In the genomic region with DNA sequence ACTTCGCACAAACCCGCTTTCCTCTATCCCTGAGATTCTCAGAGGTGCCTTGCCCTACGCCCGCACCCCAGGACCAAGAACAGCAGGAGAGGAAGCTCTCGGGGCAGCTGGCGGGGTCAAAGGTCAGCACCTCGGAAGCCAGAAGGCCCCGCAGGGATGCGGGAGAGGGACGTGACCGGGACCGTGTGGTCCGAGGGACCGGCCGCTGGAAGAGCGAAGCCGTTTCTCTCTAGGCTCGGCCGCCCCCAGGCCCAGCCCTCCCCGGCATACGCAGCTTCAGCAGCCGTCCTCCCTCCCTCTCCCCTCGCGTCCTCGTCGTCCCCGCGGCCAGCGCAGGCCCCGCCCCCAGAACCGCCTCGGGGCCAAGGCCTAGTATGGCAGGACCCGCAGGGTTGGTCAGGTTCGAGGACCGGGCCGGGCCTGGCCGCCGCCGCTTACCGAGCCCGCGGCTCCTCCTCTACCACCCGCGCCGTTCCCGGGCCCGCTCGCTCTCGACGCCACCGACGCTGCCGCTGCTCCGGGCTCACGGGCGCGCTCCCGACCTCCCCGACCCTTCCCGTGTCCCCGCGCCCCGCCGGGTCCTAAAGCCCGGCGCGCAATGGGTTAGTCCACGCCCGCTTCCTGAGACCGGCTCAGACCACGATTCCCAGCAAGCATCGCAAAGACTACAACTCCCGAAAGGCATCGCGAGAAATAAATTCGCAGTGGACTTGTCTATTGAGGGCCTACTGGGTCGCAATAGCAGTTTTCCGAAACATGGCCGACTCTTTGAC, we compare ENCODE assay signal across 1 cellular context.
TF ChIP-seq lines count a peak whose summit lies in the region.

A gene with protein sequence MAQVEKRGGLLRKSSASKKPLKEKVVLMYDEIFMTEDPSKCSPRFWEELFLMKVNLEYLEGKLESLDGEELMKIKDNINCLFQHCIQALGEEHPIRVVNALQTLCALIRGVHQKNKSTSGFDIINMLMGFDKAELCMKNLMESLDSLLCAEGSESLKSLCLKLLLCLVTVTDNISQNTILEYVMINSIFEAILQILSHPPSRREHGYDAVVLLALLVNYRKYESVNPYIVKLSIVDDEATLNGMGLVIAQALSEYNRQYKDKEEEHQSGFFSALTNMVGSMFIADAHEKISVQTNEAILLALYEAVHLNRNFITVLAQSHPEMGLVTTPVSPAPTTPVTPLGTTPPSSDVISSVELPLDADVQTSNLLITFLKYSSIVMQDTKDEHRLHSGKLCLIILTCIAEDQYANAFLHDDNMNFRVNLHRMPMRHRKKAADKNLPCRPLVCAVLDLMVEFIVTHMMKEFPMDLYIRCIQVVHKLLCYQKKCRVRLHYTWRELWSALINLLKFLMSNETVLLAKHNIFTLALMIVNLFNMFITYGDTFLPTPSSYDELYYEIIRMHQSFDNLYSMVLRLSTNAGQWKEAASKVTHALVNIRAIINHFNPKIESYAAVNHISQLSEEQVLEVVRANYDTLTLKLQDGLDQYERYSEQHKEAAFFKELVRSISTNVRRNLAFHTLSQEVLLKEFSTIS (minus strand): TSS at position 527 of the 773 bp plus-strand sequence. CDS start 16,059 bp downstream, outside the sequence.

TF ChIP-seq in HepG2, 621 proteins besides CTCF, POLR2A, EP300 and RAD21 (continued from another document and continues in another):
- TF ChIP-seq, protein P1, sequence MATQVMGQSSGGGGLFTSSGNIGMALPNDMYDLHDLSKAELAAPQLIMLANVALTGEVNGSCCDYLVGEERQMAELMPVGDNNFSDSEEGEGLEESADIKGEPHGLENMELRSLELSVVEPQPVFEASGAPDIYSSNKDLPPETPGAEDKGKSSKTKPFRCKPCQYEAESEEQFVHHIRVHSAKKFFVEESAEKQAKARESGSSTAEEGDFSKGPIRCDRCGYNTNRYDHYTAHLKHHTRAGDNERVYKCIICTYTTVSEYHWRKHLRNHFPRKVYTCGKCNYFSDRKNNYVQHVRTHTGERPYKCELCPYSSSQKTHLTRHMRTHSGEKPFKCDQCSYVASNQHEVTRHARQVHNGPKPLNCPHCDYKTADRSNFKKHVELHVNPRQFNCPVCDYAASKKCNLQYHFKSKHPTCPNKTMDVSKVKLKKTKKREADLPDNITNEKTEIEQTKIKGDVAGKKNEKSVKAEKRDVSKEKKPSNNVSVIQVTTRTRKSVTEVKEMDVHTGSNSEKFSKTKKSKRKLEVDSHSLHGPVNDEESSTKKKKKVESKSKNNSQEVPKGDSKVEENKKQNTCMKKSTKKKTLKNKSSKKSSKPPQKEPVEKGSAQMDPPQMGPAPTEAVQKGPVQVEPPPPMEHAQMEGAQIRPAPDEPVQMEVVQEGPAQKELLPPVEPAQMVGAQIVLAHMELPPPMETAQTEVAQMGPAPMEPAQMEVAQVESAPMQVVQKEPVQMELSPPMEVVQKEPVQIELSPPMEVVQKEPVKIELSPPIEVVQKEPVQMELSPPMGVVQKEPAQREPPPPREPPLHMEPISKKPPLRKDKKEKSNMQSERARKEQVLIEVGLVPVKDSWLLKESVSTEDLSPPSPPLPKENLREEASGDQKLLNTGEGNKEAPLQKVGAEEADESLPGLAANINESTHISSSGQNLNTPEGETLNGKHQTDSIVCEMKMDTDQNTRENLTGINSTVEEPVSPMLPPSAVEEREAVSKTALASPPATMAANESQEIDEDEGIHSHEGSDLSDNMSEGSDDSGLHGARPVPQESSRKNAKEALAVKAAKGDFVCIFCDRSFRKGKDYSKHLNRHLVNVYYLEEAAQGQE (IDR thresholded peaks at IDR 0.05; ENCODE audit: borderline replicate concordance in 1 of 2, low read depth in 1 of 2, low read length in 2 of 2): no peak
- no peak; the same call in none of the 2 replicates for TF ChIP-seq DMAP1 (CRISPR knock-in tag; IDR thresholded peaks at IDR 0.05)
- TF ChIP-seq, protein P2, sequence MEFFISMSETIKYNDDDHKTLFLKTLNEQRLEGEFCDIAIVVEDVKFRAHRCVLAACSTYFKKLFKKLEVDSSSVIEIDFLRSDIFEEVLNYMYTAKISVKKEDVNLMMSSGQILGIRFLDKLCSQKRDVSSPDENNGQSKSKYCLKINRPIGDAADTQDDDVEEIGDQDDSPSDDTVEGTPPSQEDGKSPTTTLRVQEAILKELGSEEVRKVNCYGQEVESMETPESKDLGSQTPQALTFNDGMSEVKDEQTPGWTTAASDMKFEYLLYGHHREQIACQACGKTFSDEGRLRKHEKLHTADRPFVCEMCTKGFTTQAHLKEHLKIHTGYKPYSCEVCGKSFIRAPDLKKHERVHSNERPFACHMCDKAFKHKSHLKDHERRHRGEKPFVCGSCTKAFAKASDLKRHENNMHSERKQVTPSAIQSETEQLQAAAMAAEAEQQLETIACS (CRISPR knock-in tag; IDR thresholded peaks at IDR 0.05): peak; percentile 100
- TF ChIP-seq GTF3A (CRISPR knock-in tag; conservative IDR thresholded peaks at IDR 0.05): peak; percentile 72; the same call in 1 of the 2 replicates
- peak; percentile 89 for TF ChIP-seq HCFC1 (IDR thresholded peaks at IDR 0.05; ENCODE audit: low read depth, low read length)
- no peak for TF ChIP-seq CHD4 (IDR thresholded peaks at IDR 0.05; ENCODE audit: borderline replicate concordance, low read length)
- TF ChIP-seq NFIB (CRISPR knock-in tag; IDR thresholded peaks at IDR 0.05; ENCODE audit: borderline replicate concordance): no peak
- no peak for TF ChIP-seq PLRG1 (conservative IDR thresholded peaks at IDR 0.05)
- 0 out of 2 replicates have a peak, but pooled peaks have one; percentile 57 for TF ChIP-seq PRMT3 (CRISPR knock-in tag; IDR thresholded peaks at IDR 0.05; ENCODE audit: borderline replicate concordance, low read depth)
- no peak; the same call in none of the 2 replicates for TF ChIP-seq ZIK1 (CRISPR knock-in tag; IDR thresholded peaks at IDR 0.05; ENCODE audit: borderline replicate concordance, low read depth)
- peak; percentile 94 for TF ChIP-seq ZNF766 (CRISPR knock-in tag; IDR thresholded peaks at IDR 0.05; ENCODE audit: borderline replicate concordance)
- TF ChIP-seq JDP2 (CRISPR knock-in tag; IDR thresholded peaks at IDR 0.05; ENCODE audit: borderline replicate concordance): no peak
- TF ChIP-seq ZNF547 (CRISPR knock-in tag; IDR thresholded peaks at IDR 0.05): peak; percentile 75; the same call in 1 of the 2 replicates
- peak; percentile 77 for TF ChIP-seq HNRNPLL (IDR thresholded peaks at IDR 0.05; ENCODE audit: low read depth, low read length, poor library complexity, severe bottlenecking)
- TF ChIP-seq, protein P3, sequence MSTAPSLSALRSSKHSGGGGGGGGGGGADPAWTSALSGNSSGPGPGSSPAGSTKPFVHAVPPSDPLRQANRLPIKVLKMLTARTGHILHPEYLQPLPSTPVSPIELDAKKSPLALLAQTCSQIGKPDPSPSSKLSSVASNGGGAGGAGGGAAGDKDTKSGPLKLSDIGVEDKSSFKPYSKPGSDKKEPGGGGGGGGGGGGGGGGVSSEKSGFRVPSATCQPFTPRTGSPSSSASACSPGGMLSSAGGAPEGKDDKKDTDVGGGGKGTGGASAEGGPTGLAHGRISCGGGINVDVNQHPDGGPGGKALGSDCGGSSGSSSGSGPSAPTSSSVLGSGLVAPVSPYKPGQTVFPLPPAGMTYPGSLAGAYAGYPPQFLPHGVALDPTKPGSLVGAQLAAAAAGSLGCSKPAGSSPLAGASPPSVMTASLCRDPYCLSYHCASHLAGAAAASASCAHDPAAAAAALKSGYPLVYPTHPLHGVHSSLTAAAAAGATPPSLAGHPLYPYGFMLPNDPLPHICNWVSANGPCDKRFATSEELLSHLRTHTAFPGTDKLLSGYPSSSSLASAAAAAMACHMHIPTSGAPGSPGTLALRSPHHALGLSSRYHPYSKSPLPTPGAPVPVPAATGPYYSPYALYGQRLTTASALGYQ (CRISPR knock-in tag; IDR thresholded peaks at IDR 0.05): peak; percentile 91
- TF ChIP-seq ZNF343 (CRISPR knock-in tag; IDR thresholded peaks at IDR 0.05): peak; percentile 91
- no peak for TF ChIP-seq FOXO1 (CRISPR knock-in tag; IDR thresholded peaks at IDR 0.05)
- TF ChIP-seq, protein P4, sequence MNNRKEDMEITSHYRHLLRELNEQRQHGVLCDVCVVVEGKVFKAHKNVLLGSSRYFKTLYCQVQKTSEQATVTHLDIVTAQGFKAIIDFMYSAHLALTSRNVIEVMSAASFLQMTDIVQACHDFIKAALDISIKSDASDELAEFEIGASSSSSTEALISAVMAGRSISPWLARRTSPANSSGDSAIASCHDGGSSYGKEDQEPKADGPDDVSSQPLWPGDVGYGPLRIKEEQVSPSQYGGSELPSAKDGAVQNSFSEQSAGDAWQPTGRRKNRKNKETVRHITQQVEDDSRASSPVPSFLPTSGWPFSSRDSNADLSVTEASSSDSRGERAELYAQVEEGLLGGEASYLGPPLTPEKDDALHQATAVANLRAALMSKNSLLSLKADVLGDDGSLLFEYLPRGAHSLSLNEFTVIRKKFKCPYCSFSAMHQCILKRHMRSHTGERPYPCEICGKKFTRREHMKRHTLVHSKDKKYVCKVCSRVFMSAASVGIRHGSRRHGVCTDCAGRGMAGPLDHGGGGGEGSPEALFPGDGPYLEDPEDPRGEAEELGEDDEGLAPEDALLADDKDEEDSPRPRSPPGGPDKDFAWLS (CRISPR knock-in tag; IDR thresholded peaks at IDR 0.05; ENCODE audit: borderline replicate concordance): 0 out of 2 replicates have a peak, but pooled peaks have one; percentile 37
- TF ChIP-seq, protein P5, sequence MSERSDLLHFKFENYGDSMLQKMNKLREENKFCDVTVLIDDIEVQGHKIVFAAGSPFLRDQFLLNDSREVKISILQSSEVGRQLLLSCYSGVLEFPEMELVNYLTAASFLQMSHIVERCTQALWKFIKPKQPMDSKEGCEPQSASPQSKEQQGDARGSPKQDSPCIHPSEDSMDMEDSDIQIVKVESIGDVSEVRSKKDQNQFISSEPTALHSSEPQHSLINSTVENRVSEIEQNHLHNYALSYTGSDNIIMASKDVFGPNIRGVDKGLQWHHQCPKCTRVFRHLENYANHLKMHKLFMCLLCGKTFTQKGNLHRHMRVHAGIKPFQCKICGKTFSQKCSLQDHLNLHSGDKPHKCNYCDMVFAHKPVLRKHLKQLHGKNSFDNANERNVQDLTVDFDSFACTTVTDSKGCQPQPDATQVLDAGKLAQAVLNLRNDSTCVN (CRISPR knock-in tag; IDR thresholded peaks at IDR 0.05; ENCODE audit: borderline replicate concordance): 0 out of 2 replicates have a peak, but pooled peaks have one; percentile 10
- 0 out of 2 replicates have a peak, but pooled peaks have one; percentile 50 for TF ChIP-seq GFI1 (CRISPR knock-in tag; IDR thresholded peaks at IDR 0.05; ENCODE audit: borderline replicate concordance)
- TF ChIP-seq, protein P6, sequence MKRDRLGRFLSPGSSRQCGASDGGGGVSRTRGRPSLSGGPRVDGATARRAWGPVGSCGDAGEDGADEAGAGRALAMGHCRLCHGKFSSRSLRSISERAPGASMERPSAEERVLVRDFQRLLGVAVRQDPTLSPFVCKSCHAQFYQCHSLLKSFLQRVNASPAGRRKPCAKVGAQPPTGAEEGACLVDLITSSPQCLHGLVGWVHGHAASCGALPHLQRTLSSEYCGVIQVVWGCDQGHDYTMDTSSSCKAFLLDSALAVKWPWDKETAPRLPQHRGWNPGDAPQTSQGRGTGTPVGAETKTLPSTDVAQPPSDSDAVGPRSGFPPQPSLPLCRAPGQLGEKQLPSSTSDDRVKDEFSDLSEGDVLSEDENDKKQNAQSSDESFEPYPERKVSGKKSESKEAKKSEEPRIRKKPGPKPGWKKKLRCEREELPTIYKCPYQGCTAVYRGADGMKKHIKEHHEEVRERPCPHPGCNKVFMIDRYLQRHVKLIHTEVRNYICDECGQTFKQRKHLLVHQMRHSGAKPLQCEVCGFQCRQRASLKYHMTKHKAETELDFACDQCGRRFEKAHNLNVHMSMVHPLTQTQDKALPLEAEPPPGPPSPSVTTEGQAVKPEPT (CRISPR knock-in tag; IDR thresholded peaks at IDR 0.05; ENCODE audit: low read depth): 0 out of 2 replicates have a peak, but pooled peaks have one; percentile 62
- no peak for TF ChIP-seq RAD51 (IDR thresholded peaks at IDR 0.05; ENCODE audit: borderline replicate concordance)
- TF ChIP-seq, protein P7, sequence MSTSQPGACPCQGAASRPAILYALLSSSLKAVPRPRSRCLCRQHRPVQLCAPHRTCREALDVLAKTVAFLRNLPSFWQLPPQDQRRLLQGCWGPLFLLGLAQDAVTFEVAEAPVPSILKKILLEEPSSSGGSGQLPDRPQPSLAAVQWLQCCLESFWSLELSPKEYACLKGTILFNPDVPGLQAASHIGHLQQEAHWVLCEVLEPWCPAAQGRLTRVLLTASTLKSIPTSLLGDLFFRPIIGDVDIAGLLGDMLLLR (CRISPR knock-in tag; IDR thresholded peaks at IDR 0.05): no peak
- TF ChIP-seq ZNF10 (CRISPR knock-in tag; IDR thresholded peaks at IDR 0.05; ENCODE audit: borderline replicate concordance, low read depth): no peak
- no peak for TF ChIP-seq ZKSCAN5 (CRISPR knock-in tag; IDR thresholded peaks at IDR 0.05)
- peak; percentile 87; the same call in 1 of the 2 replicates for TF ChIP-seq SMAD1 (CRISPR knock-in tag; IDR thresholded peaks at IDR 0.05; ENCODE audit: borderline replicate concordance, low read depth)
- TF ChIP-seq ZNF775 (CRISPR knock-in tag; IDR thresholded peaks at IDR 0.05; ENCODE audit: borderline replicate concordance): peak; percentile 55; the same call in 1 of the 2 replicates
- no peak for TF ChIP-seq HHEX (CRISPR knock-in tag; IDR thresholded peaks at IDR 0.05)
- TF ChIP-seq ZNF713 (CRISPR knock-in tag; IDR thresholded peaks at IDR 0.05): no peak
- TF ChIP-seq ZNF644 (CRISPR knock-in tag; IDR thresholded peaks at IDR 0.05; ENCODE audit: low read depth): 0 out of 2 replicates have a peak, but pooled peaks have one; percentile 20
- TF ChIP-seq, protein P8, sequence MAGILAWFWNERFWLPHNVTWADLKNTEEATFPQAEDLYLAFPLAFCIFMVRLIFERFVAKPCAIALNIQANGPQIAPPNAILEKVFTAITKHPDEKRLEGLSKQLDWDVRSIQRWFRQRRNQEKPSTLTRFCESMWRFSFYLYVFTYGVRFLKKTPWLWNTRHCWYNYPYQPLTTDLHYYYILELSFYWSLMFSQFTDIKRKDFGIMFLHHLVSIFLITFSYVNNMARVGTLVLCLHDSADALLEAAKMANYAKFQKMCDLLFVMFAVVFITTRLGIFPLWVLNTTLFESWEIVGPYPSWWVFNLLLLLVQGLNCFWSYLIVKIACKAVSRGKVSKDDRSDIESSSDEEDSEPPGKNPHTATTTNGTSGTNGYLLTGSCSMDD (CRISPR knock-in tag; IDR thresholded peaks at IDR 0.05): no peak
- TF ChIP-seq KLF9 (CRISPR knock-in tag; IDR thresholded peaks at IDR 0.05; ENCODE audit: low read depth): no peak; the same call in 1 of the 2 replicates
- TF ChIP-seq, protein P9, sequence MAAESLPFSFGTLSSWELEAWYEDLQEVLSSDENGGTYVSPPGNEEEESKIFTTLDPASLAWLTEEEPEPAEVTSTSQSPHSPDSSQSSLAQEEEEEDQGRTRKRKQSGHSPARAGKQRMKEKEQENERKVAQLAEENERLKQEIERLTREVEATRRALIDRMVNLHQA (CRISPR knock-in tag; IDR thresholded peaks at IDR 0.05): no peak
- TF ChIP-seq NR2F1 (CRISPR knock-in tag; IDR thresholded peaks at IDR 0.05): peak; percentile 78 to 85
- peak; percentile 14; the same call in 1 of the 2 replicates for TF ChIP-seq DNMT3B (CRISPR knock-in tag; conservative IDR thresholded peaks at IDR 0.05)
- peak; percentile 79; the same call in 1 of the 2 replicates for TF ChIP-seq ZFP62 (CRISPR knock-in tag; IDR thresholded peaks at IDR 0.05)
- peak; percentile 66 for TF ChIP-seq ZNF629 (CRISPR knock-in tag; conservative IDR thresholded peaks at IDR 0.05)
- peak; percentile 30; the same call in 1 of the 2 replicates for TF ChIP-seq ERF (CRISPR knock-in tag; IDR thresholded peaks at IDR 0.05)
